6 cellular contexts compared by ENCODE assay signal in genomic region chr15:61519296-61519695, GRCh38.
"Had no signal": no experiment of that assay in that cellular context is flagged by ENCODE, and none has a peak within 500 bp of the region (broad histone marks: within the 10 kb centered on the region; RNA-seq: fewer than 3 reads in every experiment).

No MANE protein-coding gene starts in this region.

- FAIRE-seq: H54, HTR-8/SVneo had no signal

- DNase-seq: GOT3, H9, HCEC 1CT, KBM-7 had no signal
